In genomic region chr17:17415006-17415405, GRCh38 we compare ENCODE assay signal across 26 cellular contexts.
DNase-seq lines count a peak whose midpoint lies in the region; ATAC-seq and TF ChIP-seq lines count a peak whose summit lies in the region.
"Had no signal": no experiment of that assay in that cellular context is flagged by ENCODE, and none has a peak within 500 bp of the region (broad histone marks: within the 10 kb centered on the region; RNA-seq: fewer than 3 reads in every experiment).

No MANE protein-coding gene starts in this region.

- H4K8ac ChIP-seq in mesendoderm (ENCODE audit: low read depth, low read length) = no peak overlapping the region

- no peak overlapping the region for H2BK15ac ChIP-seq in mesendoderm (replicated peaks; ENCODE audit: low read depth)

- intact Hi-C loops in natural killer cell (cut with micrococcal nuclease) (no loop called here), testis (cut with DNase I; ENCODE audit: low total_unique reads) (no loop called here)

- H2BK120ac ChIP-seq in mesendoderm (ENCODE audit: low read depth, low read length) = no peak overlapping the region

- H3K9me3 Mint-ChIP-seq in natural killer cell treated with Interleukin-12 subunit alpha and Interleukin-12 subunit beta and Interleukin-15 and Interleukin-18, amount 100 ng/mL, for 72 hours = no peaks in the 10 kb centered on the region
- H3K9me3 Mint-ChIP-seq in natural killer cell (no peaks in the 10 kb centered on the region), neural progenitor cell (peaks cover 4% of the 10 kb centered on the region)
- H3K9me3 Mint-ChIP-seq: immature natural killer cell had no signal

- H3F3A ChIP-seq in neural progenitor cell (ENCODE audit: low read depth) = no peaks in the 10 kb centered on the region

- H3K79me2 ChIP-seq in neural progenitor cell (ENCODE audit: low read depth) (no peaks in the 10 kb centered on the region), mesendoderm (ENCODE audit: control insufficient read depth, insufficient read depth, low read length) (no peaks in the 10 kb centered on the region)
- H3K79me2 ChIP-seq: hepatocyte had no signal

- WGBS in testis, 2 donors = 80 to 85% methylated on average over 3 of the region's 3 CpGs
- no CpG with 5 or more reads among the region's 3 CpGs for WGBS in mesendoderm (ENCODE audit: extremely low coverage, insufficient coverage, low lambda C conversion rate)

- H3K27me3 ChIP-seq in neural progenitor cell (no peaks in the 10 kb centered on the region), testis (no peaks in the 10 kb centered on the region), mesendoderm (ENCODE audit: insufficient read depth, low read length, poor library complexity) (no peaks in the 10 kb centered on the region)
- H3K27me3 ChIP-seq: BE2C, hepatocyte, Peyer's patch had no signal

- no peak overlapping the region for H3K4me3 Mint-ChIP-seq in natural killer cell treated with Interleukin-12 subunit alpha and Interleukin-12 subunit beta and Interleukin-15 and Interleukin-18, amount 100 ng/mL, for 72 hours
- H3K4me3 Mint-ChIP-seq in natural killer cell = no peak overlapping the region
- H3K4me3 Mint-ChIP-seq in neural progenitor cell = no peak overlapping the region
- H3K4me3 Mint-ChIP-seq: activated CD4-positive, alpha-beta T cell treated with anti-CD3 and anti-CD28 coated beads, Interleukin-2, amount 10 ng/mL, durations not matched to agents 7 days and 5 days; immature natural killer cell; T-helper 1 cell treated with Interleukin-12 subunit alpha and Interleukin-12 subunit beta and Interleukin-4 antibody, amounts not matched to agents 30 μg/mL and 1 μg/mL, for 36 hours had no signal

- no peak for TF ChIP-seq CTCF in natural killer cell (IDR thresholded peaks at IDR 0.05)
- TF ChIP-seq CTCF in neural progenitor cell (IDR thresholded peaks at IDR 0.05) = no peak
- TF ChIP-seq CTCF in testis (IDR thresholded peaks at IDR 0.05) = no peak

- H3K27me3 Mint-ChIP-seq in natural killer cell treated with Interleukin-12 subunit alpha and Interleukin-12 subunit beta and Interleukin-15 and Interleukin-18, amount 100 ng/mL, for 72 hours = peaks cover 4 to 14% of the 10 kb centered on the region in 2 donors
- H3K27me3 Mint-ChIP-seq in natural killer cell (ENCODE audit: low read depth in 2 of 2) = peaks cover 7 to 8% of the 10 kb centered on the region in 2 donors
- peaks cover 16% of the 10 kb centered on the region for H3K27me3 Mint-ChIP-seq in neural progenitor cell (ENCODE audit: insufficient read depth, low read depth)

- H3K36me3 Mint-ChIP-seq in natural killer cell treated with Interleukin-12 subunit alpha and Interleukin-12 subunit beta and Interleukin-15 and Interleukin-18, amount 100 ng/mL, for 72 hours = no peaks in the 10 kb centered on the region
- H3K36me3 Mint-ChIP-seq in natural killer cell (no peaks in the 10 kb centered on the region), neural progenitor cell (no peaks in the 10 kb centered on the region)
- H3K36me3 Mint-ChIP-seq: immature natural killer cell had no signal

- no peaks in the 10 kb centered on the region for H3K79me1 ChIP-seq in mesendoderm (ENCODE audit: low read length)

- H4K20me1 ChIP-seq in neural progenitor cell (ENCODE audit: low read depth) = no peaks in the 10 kb centered on the region

- no peak overlapping the region for H3K4ac ChIP-seq in mesendoderm (ENCODE audit: low read depth, low read length)

- no peak overlapping the region for H2AFZ ChIP-seq in neural progenitor cell (replicated peaks)

- peaks cover 41 to 49% of the 10 kb centered on the region in 2 donors for H3K4me1 Mint-ChIP-seq in natural killer cell treated with Interleukin-12 subunit alpha and Interleukin-12 subunit beta and Interleukin-15 and Interleukin-18, amount 100 ng/mL, for 72 hours (ENCODE audit: low read depth in 2 of 2)
- H3K4me1 Mint-ChIP-seq in natural killer cell (peaks cover 13 to 14% of the 10 kb centered on the region in 2 donors), neural progenitor cell (peaks cover 6% of the 10 kb centered on the region)

- H3K56ac ChIP-seq in mesendoderm (ENCODE audit: low read length) = no peak overlapping the region

- H3K4me1 ChIP-seq in neural progenitor cell (no peaks in the 10 kb centered on the region), testis (no peaks in the 10 kb centered on the region), mesendoderm (ENCODE audit: control insufficient read depth, low read depth, low read length) (no peaks in the 10 kb centered on the region)
- H3K4me1 ChIP-seq: BE2C had no signal

- no peak overlapping the region for H3K23ac ChIP-seq in mesendoderm (ENCODE audit: low read length)

- no peak overlapping the region for H2BK5ac ChIP-seq in mesendoderm (ENCODE audit: low read length)

- no peak for TF ChIP-seq POLR2A in testis (IDR thresholded peaks at IDR 0.05)

- H3K18ac ChIP-seq in mesendoderm (ENCODE audit: low read length) = no peak overlapping the region

- no peak for DNase-seq in natural killer cell treated with Interleukin-12 subunit alpha and Interleukin-12 subunit beta and Interleukin-15 and Interleukin-18, amount 100 ng/mL, for 72 hours (ENCODE audit: low spot score)
- DNase-seq in natural killer cell (no peak), caudate nucleus (lab: John Stamatoyannopoulos, UW) (no peak), neural progenitor cell (ENCODE audit: low spot score) (no peak), testis (no peak), mucosa of gallbladder (ENCODE audit: low spot score) (no peak), HuH-7.5 (ENCODE audit: low spot score) (no peak), mesendoderm (no peak)
- DNase-seq: activated CD4-positive, alpha-beta T cell treated with anti-CD3 and anti-CD28 coated beads, Interleukin-2, amount 10 ng/mL, durations not matched to agents 7 days and 5 days; BE2C; Caco-2; cortex of kidney; immature natural killer cell; mucosa of descending colon; NCI-H1105; NCI-H2029 treated with DMSO at 0.1 percent for 48 hours; NCI-H226; NCI-H82; Peyer's patch; spleen; stimulated activated CD4-positive, alpha-beta T cell treated with anti-CD3 and anti-CD28 coated beads, Interleukin-4, amount 100 ng/mL, for 1 hour; stimulated activated naive CD4-positive, alpha-beta T cell treated with Interleukin-2 at 50 U/mL for 16 hours; trophoblast cell had no signal

- H3K9ac ChIP-seq in neural progenitor cell (no peak overlapping the region), mesendoderm (ENCODE audit: low read length) (no peak overlapping the region)

- ATAC-seq in natural killer cell treated with Interleukin-12 subunit alpha and Interleukin-12 subunit beta and Interleukin-15 and Interleukin-18, amount 100 ng/mL, for 72 hours = no peak
- no peak for ATAC-seq in natural killer cell
- ATAC-seq: mucosa of descending colon had no signal

- H2AK5ac ChIP-seq in mesendoderm (ENCODE audit: low read length) = no peak overlapping the region

- H3K9me3 ChIP-seq in neural progenitor cell (ENCODE audit: low read depth) (no peaks in the 10 kb centered on the region), testis (no peaks in the 10 kb centered on the region)
- H3K9me3 ChIP-seq: BE2C, mucosa of descending colon, Peyer's patch, spleen had no signal

- H3K4me2 ChIP-seq in neural progenitor cell (no peak overlapping the region), mesendoderm (ENCODE audit: low read length) (no peak overlapping the region)
- H3K4me2 ChIP-seq: hepatocyte had no signal

- no peak overlapping the region for H4K5ac ChIP-seq in mesendoderm (ENCODE audit: low read length)

- H3K4me3 ChIP-seq in neural progenitor cell (no peak overlapping the region), testis (no peak overlapping the region), mesendoderm (ENCODE audit: low read length) (no peak overlapping the region)
- H3K4me3 ChIP-seq: hepatocyte, mucosa of descending colon, Peyer's patch, spleen had no signal

- H3K27ac ChIP-seq in caudate nucleus (ENCODE audit: low read depth, low read length) (peak overlapping the region; percentile 87), neural progenitor cell (no peak overlapping the region), testis (no peak overlapping the region), mesendoderm (ENCODE audit: low read depth, low read length) (no peak overlapping the region)
- H3K27ac ChIP-seq: Peyer's patch, VCaP had no signal

- H3K36me3 ChIP-seq in neural progenitor cell (no peaks in the 10 kb centered on the region), testis (ENCODE audit: low read depth, missing control alignments) (no peaks in the 10 kb centered on the region), mesendoderm (ENCODE audit: control insufficient read depth, insufficient read depth, low read length) (no peaks in the 10 kb centered on the region)
- H3K36me3 ChIP-seq: BE2C, Peyer's patch, spleen had no signal

- H3K27ac Mint-ChIP-seq in natural killer cell treated with Interleukin-12 subunit alpha and Interleukin-12 subunit beta and Interleukin-15 and Interleukin-18, amount 100 ng/mL, for 72 hours = peak overlapping the region; percentile 90 to 92
- no peak overlapping the region for H3K27ac Mint-ChIP-seq in natural killer cell
- peak overlapping the region; percentile 12 for H3K27ac Mint-ChIP-seq in neural progenitor cell
- H3K27ac Mint-ChIP-seq: immature natural killer cell; T-helper 1 cell treated with Interleukin-12 subunit alpha and Interleukin-12 subunit beta and Interleukin-4 antibody, amounts not matched to agents 30 μg/mL and 1 μg/mL, for 36 hours had no signal

Comparison
In these comparisons a context has a peak if more than half of its experiments do, and no peak if none do; other contexts are left out.
1. H3K27ac Mint-ChIP-seq: peak in natural killer cell treated with Interleukin-12 subunit alpha and Interleukin-12 subunit beta and Interleukin-15 and Interleukin-18, amount 100 ng/mL, for 72 hours (2 of 2) and neural progenitor cell (single experiment); none in natural killer cell (0 of 2).